Comparison of ENCODE assay signal across 1 cellular context in the genomic region with DNA sequence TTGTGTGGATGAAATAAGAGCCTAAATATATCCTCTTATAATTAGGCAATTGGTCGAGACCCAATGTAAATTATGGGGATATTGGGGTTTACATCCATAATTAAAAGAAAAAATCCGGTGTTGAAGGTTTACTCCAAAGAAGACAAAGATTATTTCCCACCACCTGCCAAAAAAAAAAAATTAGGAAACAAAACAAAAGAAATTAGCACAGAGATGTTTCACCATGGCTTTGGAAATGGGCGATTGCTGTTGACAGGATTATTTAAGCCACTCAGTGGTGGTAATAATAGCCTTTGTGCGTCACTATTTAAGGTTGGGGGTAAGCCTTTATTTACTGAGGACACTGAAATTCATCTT.
TF ChIP-seq lines count a peak whose summit lies in the region.

No MANE protein-coding gene starts in this region.

TF ChIP-seq in K562, 482 proteins besides CTCF, POLR2A, EP300 and RAD21 (continued from another document and continues in another):
- TF ChIP-seq, protein P1, sequence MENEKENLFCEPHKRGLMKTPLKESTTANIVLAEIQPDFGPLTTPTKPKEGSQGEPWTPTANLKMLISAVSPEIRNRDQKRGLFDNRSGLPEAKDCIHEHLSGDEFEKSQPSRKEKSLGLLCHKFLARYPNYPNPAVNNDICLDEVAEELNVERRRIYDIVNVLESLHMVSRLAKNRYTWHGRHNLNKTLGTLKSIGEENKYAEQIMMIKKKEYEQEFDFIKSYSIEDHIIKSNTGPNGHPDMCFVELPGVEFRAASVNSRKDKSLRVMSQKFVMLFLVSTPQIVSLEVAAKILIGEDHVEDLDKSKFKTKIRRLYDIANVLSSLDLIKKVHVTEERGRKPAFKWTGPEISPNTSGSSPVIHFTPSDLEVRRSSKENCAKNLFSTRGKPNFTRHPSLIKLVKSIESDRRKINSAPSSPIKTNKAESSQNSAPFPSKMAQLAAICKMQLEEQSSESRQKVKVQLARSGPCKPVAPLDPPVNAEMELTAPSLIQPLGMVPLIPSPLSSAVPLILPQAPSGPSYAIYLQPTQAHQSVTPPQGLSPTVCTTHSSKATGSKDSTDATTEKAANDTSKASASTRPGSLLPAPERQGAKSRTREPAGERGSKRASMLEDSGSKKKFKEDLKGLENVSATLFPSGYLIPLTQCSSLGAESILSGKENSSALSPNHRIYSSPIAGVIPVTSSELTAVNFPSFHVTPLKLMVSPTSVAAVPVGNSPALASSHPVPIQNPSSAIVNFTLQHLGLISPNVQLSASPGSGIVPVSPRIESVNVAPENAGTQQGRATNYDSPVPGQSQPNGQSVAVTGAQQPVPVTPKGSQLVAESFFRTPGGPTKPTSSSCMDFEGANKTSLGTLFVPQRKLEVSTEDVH (IDR thresholded peaks at IDR 0.05; ENCODE audit: low read depth, partially characterized antibody), result no peak
- no peak for TF ChIP-seq SP2 (IDR thresholded peaks at IDR 0.05; ENCODE audit: extremely low read depth, low read depth, low read length, poor library complexity, severe bottlenecking)
- no peak for TF ChIP-seq ZSCAN29 (IDR thresholded peaks at IDR 0.05)
- TF ChIP-seq, protein P2, sequence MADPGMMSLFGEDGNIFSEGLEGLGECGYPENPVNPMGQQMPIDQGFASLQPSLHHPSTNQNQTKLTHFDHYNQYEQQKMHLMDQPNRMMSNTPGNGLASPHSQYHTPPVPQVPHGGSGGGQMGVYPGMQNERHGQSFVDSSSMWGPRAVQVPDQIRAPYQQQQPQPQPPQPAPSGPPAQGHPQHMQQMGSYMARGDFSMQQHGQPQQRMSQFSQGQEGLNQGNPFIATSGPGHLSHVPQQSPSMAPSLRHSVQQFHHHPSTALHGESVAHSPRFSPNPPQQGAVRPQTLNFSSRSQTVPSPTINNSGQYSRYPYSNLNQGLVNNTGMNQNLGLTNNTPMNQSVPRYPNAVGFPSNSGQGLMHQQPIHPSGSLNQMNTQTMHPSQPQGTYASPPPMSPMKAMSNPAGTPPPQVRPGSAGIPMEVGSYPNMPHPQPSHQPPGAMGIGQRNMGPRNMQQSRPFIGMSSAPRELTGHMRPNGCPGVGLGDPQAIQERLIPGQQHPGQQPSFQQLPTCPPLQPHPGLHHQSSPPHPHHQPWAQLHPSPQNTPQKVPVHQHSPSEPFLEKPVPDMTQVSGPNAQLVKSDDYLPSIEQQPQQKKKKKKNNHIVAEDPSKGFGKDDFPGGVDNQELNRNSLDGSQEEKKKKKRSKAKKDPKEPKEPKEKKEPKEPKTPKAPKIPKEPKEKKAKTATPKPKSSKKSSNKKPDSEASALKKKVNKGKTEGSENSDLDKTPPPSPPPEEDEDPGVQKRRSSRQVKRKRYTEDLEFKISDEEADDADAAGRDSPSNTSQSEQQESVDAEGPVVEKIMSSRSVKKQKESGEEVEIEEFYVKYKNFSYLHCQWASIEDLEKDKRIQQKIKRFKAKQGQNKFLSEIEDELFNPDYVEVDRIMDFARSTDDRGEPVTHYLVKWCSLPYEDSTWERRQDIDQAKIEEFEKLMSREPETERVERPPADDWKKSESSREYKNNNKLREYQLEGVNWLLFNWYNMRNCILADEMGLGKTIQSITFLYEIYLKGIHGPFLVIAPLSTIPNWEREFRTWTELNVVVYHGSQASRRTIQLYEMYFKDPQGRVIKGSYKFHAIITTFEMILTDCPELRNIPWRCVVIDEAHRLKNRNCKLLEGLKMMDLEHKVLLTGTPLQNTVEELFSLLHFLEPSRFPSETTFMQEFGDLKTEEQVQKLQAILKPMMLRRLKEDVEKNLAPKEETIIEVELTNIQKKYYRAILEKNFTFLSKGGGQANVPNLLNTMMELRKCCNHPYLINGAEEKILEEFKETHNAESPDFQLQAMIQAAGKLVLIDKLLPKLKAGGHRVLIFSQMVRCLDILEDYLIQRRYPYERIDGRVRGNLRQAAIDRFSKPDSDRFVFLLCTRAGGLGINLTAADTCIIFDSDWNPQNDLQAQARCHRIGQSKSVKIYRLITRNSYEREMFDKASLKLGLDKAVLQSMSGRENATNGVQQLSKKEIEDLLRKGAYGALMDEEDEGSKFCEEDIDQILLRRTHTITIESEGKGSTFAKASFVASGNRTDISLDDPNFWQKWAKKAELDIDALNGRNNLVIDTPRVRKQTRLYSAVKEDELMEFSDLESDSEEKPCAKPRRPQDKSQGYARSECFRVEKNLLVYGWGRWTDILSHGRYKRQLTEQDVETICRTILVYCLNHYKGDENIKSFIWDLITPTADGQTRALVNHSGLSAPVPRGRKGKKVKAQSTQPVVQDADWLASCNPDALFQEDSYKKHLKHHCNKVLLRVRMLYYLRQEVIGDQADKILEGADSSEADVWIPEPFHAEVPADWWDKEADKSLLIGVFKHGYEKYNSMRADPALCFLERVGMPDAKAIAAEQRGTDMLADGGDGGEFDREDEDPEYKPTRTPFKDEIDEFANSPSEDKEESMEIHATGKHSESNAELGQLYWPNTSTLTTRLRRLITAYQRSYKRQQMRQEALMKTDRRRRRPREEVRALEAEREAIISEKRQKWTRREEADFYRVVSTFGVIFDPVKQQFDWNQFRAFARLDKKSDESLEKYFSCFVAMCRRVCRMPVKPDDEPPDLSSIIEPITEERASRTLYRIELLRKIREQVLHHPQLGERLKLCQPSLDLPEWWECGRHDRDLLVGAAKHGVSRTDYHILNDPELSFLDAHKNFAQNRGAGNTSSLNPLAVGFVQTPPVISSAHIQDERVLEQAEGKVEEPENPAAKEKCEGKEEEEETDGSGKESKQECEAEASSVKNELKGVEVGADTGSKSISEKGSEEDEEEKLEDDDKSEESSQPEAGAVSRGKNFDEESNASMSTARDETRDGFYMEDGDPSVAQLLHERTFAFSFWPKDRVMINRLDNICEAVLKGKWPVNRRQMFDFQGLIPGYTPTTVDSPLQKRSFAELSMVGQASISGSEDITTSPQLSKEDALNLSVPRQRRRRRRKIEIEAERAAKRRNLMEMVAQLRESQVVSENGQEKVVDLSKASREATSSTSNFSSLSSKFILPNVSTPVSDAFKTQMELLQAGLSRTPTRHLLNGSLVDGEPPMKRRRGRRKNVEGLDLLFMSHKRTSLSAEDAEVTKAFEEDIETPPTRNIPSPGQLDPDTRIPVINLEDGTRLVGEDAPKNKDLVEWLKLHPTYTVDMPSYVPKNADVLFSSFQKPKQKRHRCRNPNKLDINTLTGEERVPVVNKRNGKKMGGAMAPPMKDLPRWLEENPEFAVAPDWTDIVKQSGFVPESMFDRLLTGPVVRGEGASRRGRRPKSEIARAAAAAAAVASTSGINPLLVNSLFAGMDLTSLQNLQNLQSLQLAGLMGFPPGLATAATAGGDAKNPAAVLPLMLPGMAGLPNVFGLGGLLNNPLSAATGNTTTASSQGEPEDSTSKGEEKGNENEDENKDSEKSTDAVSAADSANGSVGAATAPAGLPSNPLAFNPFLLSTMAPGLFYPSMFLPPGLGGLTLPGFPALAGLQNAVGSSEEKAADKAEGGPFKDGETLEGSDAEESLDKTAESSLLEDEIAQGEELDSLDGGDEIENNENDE (IDR thresholded peaks at IDR 0.05; ENCODE audit: low read depth, low read length), result no peak
- no peak for TF ChIP-seq SMARCB1 (IDR thresholded peaks at IDR 0.05; ENCODE audit: insufficient read length, low read depth)
- TF ChIP-seq, protein P3, sequence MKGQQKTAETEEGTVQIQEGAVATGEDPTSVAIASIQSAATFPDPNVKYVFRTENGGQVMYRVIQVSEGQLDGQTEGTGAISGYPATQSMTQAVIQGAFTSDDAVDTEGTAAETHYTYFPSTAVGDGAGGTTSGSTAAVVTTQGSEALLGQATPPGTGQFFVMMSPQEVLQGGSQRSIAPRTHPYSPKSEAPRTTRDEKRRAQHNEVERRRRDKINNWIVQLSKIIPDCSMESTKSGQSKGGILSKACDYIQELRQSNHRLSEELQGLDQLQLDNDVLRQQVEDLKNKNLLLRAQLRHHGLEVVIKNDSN (CRISPR knock-in tag; IDR thresholded peaks at IDR 0.05), result no peak
- TF ChIP-seq PTTG1 (tag; IDR thresholded peaks at IDR 0.05; ENCODE audit: low read depth), result no peak
- no peak for TF ChIP-seq MCM7 (IDR thresholded peaks at IDR 0.05)
- no peak for TF ChIP-seq YY1 (IDR thresholded peaks at IDR 0.05; ENCODE audit: borderline replicate concordance in 1 of 3, control insufficient read depth in 1 of 3, extremely low read depth in 1 of 3, insufficient read depth in 3 of 3, insufficient read length in 1 of 3, insufficient replicate concordance in 2 of 3, low read depth in 1 of 3, low read length in 2 of 3)
- TF ChIP-seq HIVEP1 (CRISPR knock-in tag; IDR thresholded peaks at IDR 0.05), result no peak
- TF ChIP-seq ZNF445 (CRISPR knock-in tag; IDR thresholded peaks at IDR 0.05; ENCODE audit: low read depth), result no peak
- TF ChIP-seq SREBF1 (IDR thresholded peaks at IDR 0.05; ENCODE audit: borderline replicate concordance, low read depth, low read length), result no peak
- no peak for TF ChIP-seq ZNF124 (CRISPR knock-in tag; IDR thresholded peaks at IDR 0.05)
- peak in 1 of 2 experiments; percentile 42; a peak in 1 of 4 replicates for TF ChIP-seq ARNT (IDR thresholded peaks at IDR 0.05)
- TF ChIP-seq CSDE1 (IDR thresholded peaks at IDR 0.05), result no peak
- TF ChIP-seq POLR2B (IDR thresholded peaks at IDR 0.05; ENCODE audit: low read depth, partially characterized antibody), result no peak
- TF ChIP-seq, protein P4, sequence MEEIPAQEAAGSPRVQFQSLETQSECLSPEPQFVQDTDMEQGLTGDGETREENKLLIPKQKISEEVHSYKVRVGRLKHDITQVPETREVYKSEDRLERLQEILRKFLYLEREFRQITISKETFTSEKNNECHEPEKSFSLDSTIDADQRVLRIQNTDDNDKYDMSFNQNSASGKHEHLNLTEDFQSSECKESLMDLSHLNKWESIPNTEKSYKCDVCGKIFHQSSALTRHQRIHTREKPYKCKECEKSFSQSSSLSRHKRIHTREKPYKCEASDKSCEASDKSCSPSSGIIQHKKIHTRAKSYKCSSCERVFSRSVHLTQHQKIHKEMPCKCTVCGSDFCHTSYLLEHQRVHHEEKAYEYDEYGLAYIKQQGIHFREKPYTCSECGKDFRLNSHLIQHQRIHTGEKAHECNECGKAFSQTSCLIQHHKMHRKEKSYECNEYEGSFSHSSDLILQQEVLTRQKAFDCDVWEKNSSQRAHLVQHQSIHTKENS (CRISPR knock-in tag; IDR thresholded peaks at IDR 0.05), result no peak
- no peak for TF ChIP-seq ZNF146 (CRISPR knock-in tag; IDR thresholded peaks at IDR 0.05; ENCODE audit: unreplicated experiment)
- no peak for TF ChIP-seq ETV5 (CRISPR knock-in tag; IDR thresholded peaks at IDR 0.05; ENCODE audit: low read depth)
- TF ChIP-seq, protein P5, sequence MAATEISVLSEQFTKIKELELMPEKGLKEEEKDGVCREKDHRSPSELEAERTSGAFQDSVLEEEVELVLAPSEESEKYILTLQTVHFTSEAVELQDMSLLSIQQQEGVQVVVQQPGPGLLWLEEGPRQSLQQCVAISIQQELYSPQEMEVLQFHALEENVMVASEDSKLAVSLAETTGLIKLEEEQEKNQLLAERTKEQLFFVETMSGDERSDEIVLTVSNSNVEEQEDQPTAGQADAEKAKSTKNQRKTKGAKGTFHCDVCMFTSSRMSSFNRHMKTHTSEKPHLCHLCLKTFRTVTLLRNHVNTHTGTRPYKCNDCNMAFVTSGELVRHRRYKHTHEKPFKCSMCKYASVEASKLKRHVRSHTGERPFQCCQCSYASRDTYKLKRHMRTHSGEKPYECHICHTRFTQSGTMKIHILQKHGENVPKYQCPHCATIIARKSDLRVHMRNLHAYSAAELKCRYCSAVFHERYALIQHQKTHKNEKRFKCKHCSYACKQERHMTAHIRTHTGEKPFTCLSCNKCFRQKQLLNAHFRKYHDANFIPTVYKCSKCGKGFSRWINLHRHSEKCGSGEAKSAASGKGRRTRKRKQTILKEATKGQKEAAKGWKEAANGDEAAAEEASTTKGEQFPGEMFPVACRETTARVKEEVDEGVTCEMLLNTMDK (IDR thresholded peaks at IDR 0.05; ENCODE audit: borderline replicate concordance, insufficient read depth, low read depth, low read length, poor library complexity, severe bottlenecking), result no peak
- no peak for TF ChIP-seq TBL1XR1 (IDR thresholded peaks at IDR 0.05; ENCODE audit: low read length in 2 of 2)
- TF ChIP-seq, protein P6, sequence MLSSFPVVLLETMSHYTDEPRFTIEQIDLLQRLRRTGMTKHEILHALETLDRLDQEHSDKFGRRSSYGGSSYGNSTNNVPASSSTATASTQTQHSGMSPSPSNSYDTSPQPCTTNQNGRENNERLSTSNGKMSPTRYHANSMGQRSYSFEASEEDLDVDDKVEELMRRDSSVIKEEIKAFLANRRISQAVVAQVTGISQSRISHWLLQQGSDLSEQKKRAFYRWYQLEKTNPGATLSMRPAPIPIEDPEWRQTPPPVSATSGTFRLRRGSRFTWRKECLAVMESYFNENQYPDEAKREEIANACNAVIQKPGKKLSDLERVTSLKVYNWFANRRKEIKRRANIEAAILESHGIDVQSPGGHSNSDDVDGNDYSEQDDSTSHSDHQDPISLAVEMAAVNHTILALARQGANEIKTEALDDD (IDR thresholded peaks at IDR 0.05), result no peak
- TF ChIP-seq CCNT2 (IDR thresholded peaks at IDR 0.05; ENCODE audit: borderline replicate concordance, extremely low read depth, insufficient read length, low read depth, low read length), result no peak
- TF ChIP-seq DACH1 (IDR thresholded peaks at IDR 0.05; ENCODE audit: partially characterized antibody), result peak; percentile 3
- no peak for TF ChIP-seq ZNF197 (CRISPR knock-in tag; IDR thresholded peaks at IDR 0.05; ENCODE audit: low read depth)
- TF ChIP-seq SMAD4 (CRISPR knock-in tag; conservative IDR thresholded peaks at IDR 0.05), result no peak
- no peak for TF ChIP-seq HNRNPH1 (optimal IDR thresholded peaks at IDR 0.05; ENCODE audit: low read depth, low read length)
